Comparison of ENCODE assay signal across 18 cellular contexts in genomic region chr6:11271637-11272036, GRCh38. TPM values are rescaled to one million over a fixed set of nuclear protein-coding genes. Genes with fewer than 3 reads are reported as not detected.
A peak's percentile ranks its signal among the peaks of the same experiment; 100 is the strongest.
DNase-seq lines count a peak whose midpoint lies in the region; ATAC-seq and TF ChIP-seq lines count a peak whose summit lies in the region.
"Had no signal": no experiment of that assay in that cellular context is flagged by ENCODE, and none has a peak within 500 bp of the region (broad histone marks: within the 10 kb centered on the region; RNA-seq: fewer than 3 reads in every experiment).

No MANE protein-coding gene starts in this region.

- TF ChIP-seq CTCF in heart left ventricle (IDR thresholded peaks at IDR 0.05), result no peak

- ATAC-seq in GM19452 (IDR thresholded peaks at IDR 0.05; ENCODE audit: unreplicated experiment) (no peak), heart left ventricle (no peak), HG02642 (IDR thresholded peaks at IDR 0.05; ENCODE audit: poor library complexity, unreplicated experiment) (no peak)
- ATAC-seq: activated naive CD8-positive, alpha-beta T cell treated with anti-CD3 and anti-CD28 coated beads, Interleukin-2, amount 50 U/mL, for 24 hours; Right ventricle myocardium inferior had no signal

- intact Hi-C loops in heart left ventricle (cut with DNase I), result no loop called here

- peak overlapping the region in 1 of 2 donors; percentile 6 for H3K4me3 ChIP-seq in mucosa of rectum (ENCODE audit: low read length in 2 of 2)
- H3K4me3 ChIP-seq in heart left ventricle, result no peak overlapping the region
- H3K4me3 ChIP-seq: psoas muscle had no signal

- 90 to 97% (median 91%) methylated on average over 3 of the region's 3 CpGs for WGBS in heart left ventricle, 4 donors

- H3K9ac ChIP-seq in mucosa of rectum (ENCODE audit: low read depth in 1 of 2, low read length in 2 of 2), result peak overlapping the region in 1 of 2 donors; percentile 73

- TF ChIP-seq POLR2A in heart left ventricle (IDR thresholded peaks at IDR 0.05), result no peak

- H3K27me3 ChIP-seq in mucosa of rectum (ENCODE audit: control insufficient read depth in 2 of 2, insufficient read depth in 2 of 2, low read length in 2 of 2), result no peaks in the 10 kb centered on the region
- no peaks in the 10 kb centered on the region for H3K27me3 ChIP-seq in heart left ventricle

- H3K9me3 ChIP-seq in mucosa of rectum (ENCODE audit: control insufficient read depth in 2 of 2, low read length in 2 of 2), result no peaks in the 10 kb centered on the region
- no peaks in the 10 kb centered on the region for H3K9me3 ChIP-seq in heart left ventricle
- H3K9me3 ChIP-seq: psoas muscle had no signal

- H3K4me1 ChIP-seq in mucosa of rectum (ENCODE audit: control insufficient read depth in 2 of 2, insufficient read depth in 2 of 2, low read length in 2 of 2) (peaks cover 35 to 69% of the 10 kb centered on the region in 2 donors), heart left ventricle (peaks cover 0 to 30% (median 8%) of the 10 kb centered on the region in 12 donors)
- H3K4me1 ChIP-seq: psoas muscle had no signal

- no peaks in the 10 kb centered on the region for H3K36me3 ChIP-seq in mucosa of rectum (ENCODE audit: control insufficient read depth in 2 of 2, insufficient read depth in 2 of 2, low read length in 2 of 2)
- H3K36me3 ChIP-seq in heart left ventricle, result no peaks in the 10 kb centered on the region

- DNase-seq in CD1c-positive myeloid dendritic cell (ENCODE audit: extremely low spot score) (peak; percentile 37), M059J (ENCODE audit: low read depth) (peak; percentile 32), dedifferentiated amniotic fluid mesenchymal stem cell (ENCODE audit: extremely low spot score) (peak; percentile 39), NCI-H2081 (lab: John Stamatoyannopoulos, UW) (no peak), heart left ventricle (no peak)
- DNase-seq: ACHN; activated CD4-positive, alpha-beta T cell treated with anti-CD3 and anti-CD28 coated beads, Interleukin-2, amount 50 U/mL, for 1 hour; activated effector memory CD4-positive, alpha-beta T cell treated with Interleukin-2 at 50 U/mL for 16 hours; activated naive CD8-positive, alpha-beta T cell treated with anti-CD3 and anti-CD28 coated beads, Interleukin-2, amount 50 U/mL, for 24 hours; CD4-positive, alpha-beta memory T cell; NCI-H1436 treated with DMSO at 0.1 percent for 48 hours; NCI-H748 treated with DMSO at 0.1 percent for 48 hours; stimulated activated naive CD4-positive, alpha-beta T cell treated with Interleukin-2 at 50 U/mL for 16 hours had no signal

- H3K27ac ChIP-seq in mucosa of rectum (ENCODE audit: low read depth in 2 of 2, low read length in 2 of 2) (peak overlapping the region; percentile 88 to 94), heart left ventricle (no peak overlapping the region)
- H3K27ac ChIP-seq: psoas muscle had no signal

RNA-seq across cellular contexts. Expression of gene NEDD9, which starts 39.2 kb away (rescaled TPM):
- total RNA-seq in M059J (2014; rRNA removed; shearing (Covaris generic)), result 53.5 and 79.4 TPM in 2 replicates
- total RNA-seq in heart left ventricle, result 10 to 100 TPM; 10.2 to 55.7 (median 20.9) TPM
- polyA plus RNA-seq in heart left ventricle, result 10 to 100 TPM; 13.4 to 21.2 TPM

Comparison
In these comparisons a context has a peak if more than half of its experiments do, and no peak if none do; other contexts are left out.
1. DNase-seq: peak in CD1c-positive myeloid dendritic cell (single experiment), M059J (single experiment) and dedifferentiated amniotic fluid mesenchymal stem cell (single experiment); none in NCI-H2081 (0 of 2) and heart left ventricle (0 of 5).
2. H3K27ac ChIP-seq: peak in mucosa of rectum (2 of 2); none in heart left ventricle (0 of 12).